Comparison of ENCODE assay signal across 8 cellular contexts in the genomic region with DNA sequence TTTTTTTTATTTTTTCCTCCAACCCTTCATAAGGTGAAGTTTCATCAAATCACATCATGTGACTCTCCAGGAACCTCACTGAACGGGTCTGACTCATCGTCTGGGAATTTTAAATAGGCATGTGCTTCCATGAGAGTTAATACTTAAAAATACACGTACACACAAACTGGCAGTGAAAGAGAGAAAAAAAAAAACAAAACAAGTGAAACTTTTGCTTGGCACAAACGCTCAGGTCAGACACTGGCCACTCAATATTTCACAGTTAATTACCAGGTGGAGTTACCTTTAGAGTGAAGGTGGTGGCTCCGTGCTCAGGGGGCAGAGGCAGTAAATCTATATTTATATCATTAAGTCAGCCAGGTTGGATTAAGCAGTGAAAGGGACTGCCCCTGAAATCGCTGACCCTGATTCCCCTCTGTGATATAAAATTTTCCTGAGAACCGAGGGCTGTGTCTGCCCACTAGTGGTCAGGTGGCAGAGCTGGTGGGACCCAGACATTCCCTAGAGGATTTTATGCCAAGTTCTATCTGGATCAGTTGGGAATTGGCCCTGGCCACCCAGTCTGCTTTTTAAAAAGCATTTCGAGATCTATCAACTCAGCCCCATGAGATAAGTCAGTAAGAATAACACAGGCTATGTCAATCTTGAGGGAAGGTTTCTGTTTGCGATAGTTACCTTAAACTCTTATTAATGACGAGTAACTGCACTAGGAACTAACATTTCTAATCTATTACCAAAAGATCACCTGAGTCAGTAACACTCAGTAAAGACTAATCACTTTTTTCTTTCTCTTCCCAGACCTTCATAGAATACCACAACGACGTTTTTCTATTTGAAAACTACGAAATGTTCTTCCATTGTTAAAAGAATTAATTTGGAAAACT.
DNase-seq lines count a peak whose midpoint lies in the region; ATAC-seq and TF ChIP-seq lines count a peak whose summit lies in the region.

No MANE protein-coding gene starts in this region.

- peak; percentile 65 for TF ChIP-seq RAD21 in IMR-90 (IDR thresholded peaks at IDR 0.05; ENCODE audit: low read length)

- H3K79me1 ChIP-seq in IMR-90 (ENCODE audit: low read depth in 1 of 2, low read length in 2 of 2) = no peaks in the 10 kb centered on the region

- intact Hi-C loops in IMR-90 (cut with micrococcal nuclease) = loop anchor here (5.0 to 10.0 kb wide), 4 partner anchors 404 to 1236 kb away; a partner anchor contains a TSS

- H3K23ac ChIP-seq in IMR-90 (ENCODE audit: low read depth, low read length) = 0 out of 2 replicates have a peak overlapping the region, but pooled peaks have one; percentile 3

- no peaks in the 10 kb centered on the region for H3K27me3 Mint-ChIP-seq in glutamatergic neuron (ENCODE audit: unreplicated experiment)

- peak overlapping the region; percentile 81 for H2BK120ac ChIP-seq in IMR-90 (ENCODE audit: low read depth, low read length)

- ATAC-seq in IMR-90 (ENCODE audit: low read depth) (peak; percentile 84), HG02759 (IDR thresholded peaks at IDR 0.05; ENCODE audit: unreplicated experiment) (no peak), HG03196 (IDR thresholded peaks at IDR 0.05; ENCODE audit: unreplicated experiment) (no peak)
- ATAC-seq in stimulated activated effector memory CD8-positive, alpha-beta T cell treated with anti-CD3 and anti-CD28 coated beads, Interleukin-12 subunit alpha, Interleukin-12 subunit beta, amount 100 ng/mL, for 72 hours = no peak

- H3K9ac ChIP-seq in IMR-90 (ENCODE audit: low read depth, low read length) = no peak overlapping the region

- POLR2A ChIA-PET in IMR-90 (lab: Charles Lee; ENCODE audit: unreplicated experiment) = no interaction called here

- H3K36me3 ChIP-seq in IMR-90 (ENCODE audit: control insufficient read depth, insufficient read depth, low read length) = no peaks in the 10 kb centered on the region

- peak overlapping the region; percentile 43 for H3K18ac ChIP-seq in IMR-90 (ENCODE audit: low read depth, low read length)

- H3K4me1 Mint-ChIP-seq in glutamatergic neuron (ENCODE audit: low read depth, unreplicated experiment) = peaks cover 5% of the 10 kb centered on the region
- no peaks in the 10 kb centered on the region for H3K4me1 Mint-ChIP-seq in stimulated activated effector memory CD8-positive, alpha-beta T cell treated with anti-CD3 and anti-CD28 coated beads, Interleukin-12 subunit alpha, Interleukin-12 subunit beta, amount 100 ng/mL, for 72 hours

- no peak overlapping the region for H3K27ac Mint-ChIP-seq in glutamatergic neuron (ENCODE audit: unreplicated experiment)
- no peak overlapping the region for H3K27ac Mint-ChIP-seq in stimulated activated effector memory CD8-positive, alpha-beta T cell treated with anti-CD3 and anti-CD28 coated beads, Interleukin-12 subunit alpha, Interleukin-12 subunit beta, amount 100 ng/mL, for 72 hours

- peak overlapping the region; percentile 4; the same call in 1 of the 2 replicates for H4K5ac ChIP-seq in IMR-90 (ENCODE audit: low read depth, low read length)

- peaks cover 4% of the 10 kb centered on the region for H3K4me1 ChIP-seq in IMR-90 (ENCODE audit: control insufficient read depth, insufficient read depth, low read length)

- peak; percentile 72 for DNase-seq in D341Med (ENCODE audit: low spot score)
- DNase-seq in IMR-90 = peak; percentile 97
- peak; percentile 45 to 83 for DNase-seq in SW 1271 (lab: John Stamatoyannopoulos, UW)
- no peak for DNase-seq in glutamatergic neuron
- DNase-seq in skeletal muscle cell (ENCODE audit: low read depth) = peak; percentile 87
- no peak for DNase-seq in stimulated activated effector memory CD8-positive, alpha-beta T cell treated with anti-CD3 and anti-CD28 coated beads, Interleukin-12 subunit alpha, Interleukin-12 subunit beta, amount 100 ng/mL, for 72 hours (ENCODE audit: low spot score in 2 of 2)

- H3K36me3 Mint-ChIP-seq in glutamatergic neuron (ENCODE audit: unreplicated experiment) = no peaks in the 10 kb centered on the region
- H3K36me3 Mint-ChIP-seq in stimulated activated effector memory CD8-positive, alpha-beta T cell treated with anti-CD3 and anti-CD28 coated beads, Interleukin-12 subunit alpha, Interleukin-12 subunit beta, amount 100 ng/mL, for 72 hours = no peaks in the 10 kb centered on the region

- H3K27me3 ChIP-seq in IMR-90 (ENCODE audit: control insufficient read depth, insufficient read depth, low read length) = no peaks in the 10 kb centered on the region

- H4K8ac ChIP-seq in IMR-90 (ENCODE audit: low read depth in 2 of 2, low read length in 2 of 2) = peak overlapping the region; percentile 16 to 33; a peak in 1 of 4 replicates

- no TSS peak for BruUV-seq in IMR-90 (replicated peaks; lab: Mats Ljungman, UMichigan)

- H3K14ac ChIP-seq in IMR-90 (replicated peaks; ENCODE audit: low read depth, low read length) = peak overlapping the region; percentile 8; the same call in 1 of the 2 replicates

- WGBS in IMR-90 (ENCODE audit: extremely low coverage in 2 of 2, insufficient read length in 1 of 2), 2 experiments = 0% methylated on average over 1 of the region's 13 CpGs; no CpG with 5 or more reads in 1 of the 2 experiments

- TF ChIP-seq CTCF in IMR-90 (conservative IDR thresholded peaks at IDR 0.05; ENCODE audit: low read depth, low read length) (peak; percentile 64), glutamatergic neuron (IDR thresholded peaks at IDR 0.05; ENCODE audit: partially characterized antibody, unreplicated experiment) (peak; percentile 61)

- peak overlapping the region; percentile 69 for H2BK20ac ChIP-seq in IMR-90 (ENCODE audit: low read depth, low read length)

- H3K4me3 ChIP-seq in IMR-90 (ENCODE audit: insufficient read depth, low read depth, low read length) = no peak overlapping the region
- no peak overlapping the region for H3K4me3 ChIP-seq in skeletal muscle cell (ENCODE audit: low read depth, low read length)

- H3K4ac ChIP-seq in IMR-90 (ENCODE audit: low read depth, low read length) = peak overlapping the region; percentile 59

- H3K4me2 ChIP-seq in IMR-90 (ENCODE audit: low read depth, low read length) = peak overlapping the region; percentile 64

- CTCF ChIA-PET in IMR-90 (lab: Yijun Ruan, JAX) = no interaction called here

- H4K91ac ChIP-seq in IMR-90 (ENCODE audit: insufficient read depth, low read depth, low read length) = peak overlapping the region; percentile 48

- H3K27ac ChIP-seq in IMR-90 (ENCODE audit: insufficient read depth, low read length) = peak overlapping the region; percentile 17; the same call in 1 of the 2 replicates

- no peak for TF ChIP-seq POLR2A in IMR-90 (IDR thresholded peaks at IDR 0.05; ENCODE audit: low read depth, low read length)

- H2AK9ac ChIP-seq in IMR-90 (replicated peaks; ENCODE audit: low read depth, low read length, poor library complexity) = no peak overlapping the region

- dilution Hi-C loops in IMR-90 (cut with HindIII; ENCODE audit: low sequenced_read_pairs, unreplicated experiment) = no loop called here

- peak overlapping the region; percentile 30; the same call in 1 of the 2 replicates for H3K56ac ChIP-seq in IMR-90 (ENCODE audit: extremely low read depth, insufficient read depth, low read length)

- H3K9me3 Mint-ChIP-seq in glutamatergic neuron (ENCODE audit: unreplicated experiment) = peaks cover 2% of the 10 kb centered on the region
- H3K9me3 Mint-ChIP-seq in stimulated activated effector memory CD8-positive, alpha-beta T cell treated with anti-CD3 and anti-CD28 coated beads, Interleukin-12 subunit alpha, Interleukin-12 subunit beta, amount 100 ng/mL, for 72 hours = peaks cover 11% of the 10 kb centered on the region

- no peak overlapping the region for H3K4me3 Mint-ChIP-seq in glutamatergic neuron (ENCODE audit: unreplicated experiment)
- H3K4me3 Mint-ChIP-seq in stimulated activated effector memory CD8-positive, alpha-beta T cell treated with anti-CD3 and anti-CD28 coated beads, Interleukin-12 subunit alpha, Interleukin-12 subunit beta, amount 100 ng/mL, for 72 hours = no peak overlapping the region

- no peaks in the 10 kb centered on the region for H3K9me3 ChIP-seq in IMR-90 (ENCODE audit: control insufficient read depth, insufficient read depth, low read length)

- H4K20me1 ChIP-seq in IMR-90 (ENCODE audit: insufficient read depth, low read length) = no peaks in the 10 kb centered on the region

- 0 out of 2 replicates have a peak overlapping the region, but pooled peaks have one; percentile 1 for H2AK5ac ChIP-seq in IMR-90 (ENCODE audit: low read depth, low read length)

- in situ Hi-C loops in IMR-90 (cut with MboI; ENCODE audit: low sequenced_read_pairs) = no loop called here

- H3K9me1 ChIP-seq in IMR-90 (ENCODE audit: insufficient read depth, low read length) = no peaks in the 10 kb centered on the region

- H2BK15ac ChIP-seq in IMR-90 (ENCODE audit: low read depth, low read length) = peak overlapping the region; percentile 57; the same call in 2 of the 3 replicates

- H2AFZ ChIP-seq in IMR-90 (replicated peaks; ENCODE audit: low read length, poor library complexity) = no peak overlapping the region

- peak overlapping the region; percentile 85 for H2BK5ac ChIP-seq in IMR-90 (ENCODE audit: low read depth, low read length, poor library complexity, severe bottlenecking)

TF ChIP-seq in IMR-90, 13 proteins besides CTCF, POLR2A, EP300 and RAD21 (continues in another document):
- TF ChIP-seq RFX5 (IDR thresholded peaks at IDR 0.05; ENCODE audit: low read depth, low read length) (no peak), MXI1 (IDR thresholded peaks at IDR 0.05; ENCODE audit: borderline replicate concordance, low read depth, low read length) (no peak), RCOR1 (IDR thresholded peaks at IDR 0.05; ENCODE audit: insufficient replicate concordance, low read length) (no peak), MAZ (IDR thresholded peaks at IDR 0.05; ENCODE audit: borderline replicate concordance, low read depth, low read length) (no peak), MAFK (IDR thresholded peaks at IDR 0.05; ENCODE audit: low read depth, low read length) (no peak), CEBPB (IDR thresholded peaks at IDR 0.05; ENCODE audit: low read depth, low read length) (0 out of 2 replicates have a peak, but pooled peaks have one; percentile 2), SMC3 (IDR thresholded peaks at IDR 0.05; ENCODE audit: low read depth, low read length) (peak; percentile 48; the same call in 1 of the 2 replicates), NFE2L2 (IDR thresholded peaks at IDR 0.05; ENCODE audit: low read depth, low read length) (no peak), FOS (IDR thresholded peaks at IDR 0.05; ENCODE audit: low read depth, low read length) (peak; percentile 84)
- TF ChIP-seq, protein P1, sequence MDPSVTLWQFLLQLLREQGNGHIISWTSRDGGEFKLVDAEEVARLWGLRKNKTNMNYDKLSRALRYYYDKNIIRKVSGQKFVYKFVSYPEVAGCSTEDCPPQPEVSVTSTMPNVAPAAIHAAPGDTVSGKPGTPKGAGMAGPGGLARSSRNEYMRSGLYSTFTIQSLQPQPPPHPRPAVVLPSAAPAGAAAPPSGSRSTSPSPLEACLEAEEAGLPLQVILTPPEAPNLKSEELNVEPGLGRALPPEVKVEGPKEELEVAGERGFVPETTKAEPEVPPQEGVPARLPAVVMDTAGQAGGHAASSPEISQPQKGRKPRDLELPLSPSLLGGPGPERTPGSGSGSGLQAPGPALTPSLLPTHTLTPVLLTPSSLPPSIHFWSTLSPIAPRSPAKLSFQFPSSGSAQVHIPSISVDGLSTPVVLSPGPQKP (IDR thresholded peaks at IDR 0.05; ENCODE audit: borderline replicate concordance, low read depth, low read length) = no peak

Comparison
In these comparisons a context has a peak if more than half of its experiments do, and no peak if none do; other contexts are left out.
1. DNase-seq: peak in D341Med (single experiment), IMR-90 (single experiment), SW 1271 (2 of 2) and skeletal muscle cell (single experiment); none in glutamatergic neuron (single experiment) and stimulated activated effector memory CD8-positive, alpha-beta T cell treated with anti-CD3 and anti-CD28 coated beads, Interleukin-12 subunit alpha, Interleukin-12 subunit beta, amount 100 ng/mL, for 72 hours (0 of 2).